ENCODE assay signal across 7 cellular contexts in genomic region chr18:63342206-63342605, GRCh38. TPM values are rescaled to one million over a fixed set of nuclear protein-coding genes. Genes with fewer than 3 reads are reported as not detected.
DNase-seq lines count a peak whose midpoint lies in the region; ATAC-seq and TF ChIP-seq lines count a peak whose summit lies in the region.

No MANE protein-coding gene starts in this region.

- H3K9me3 ChIP-seq in gastroesophageal sphincter = no peaks in the 10 kb centered on the region

- H3K4me1 ChIP-seq in gastroesophageal sphincter = peaks cover 0 to 37% (median 3%) of the 10 kb centered on the region in 3 donors

- peak; percentile 61 for DNase-seq in GM12865 (ENCODE audit: low read depth)
- peak; percentile 11 for DNase-seq in UCSD-AML1 (lab: John Stamatoyannopoulos, UW; ENCODE audit: unreplicated experiment)
- peak; percentile 14 for DNase-seq in stimulated activated CD4-positive, alpha-beta T cell treated with anti-CD3 and anti-CD28 coated beads, Interleukin-4, amount 100 ng/mL, for 24 hours
- DNase-seq in 8988T = no peak

- H3K27ac ChIP-seq in gastroesophageal sphincter = no peak overlapping the region

- peak; percentile 67 for TF ChIP-seq CTCF in GM12865 (IDR thresholded peaks at IDR 0.05; ENCODE audit: insufficient read depth, low read depth, low read length, missing control alignments)
- peak; percentile 8 to 39 (median 20) for TF ChIP-seq CTCF in gastroesophageal sphincter (IDR thresholded peaks at IDR 0.05)

- TF ChIP-seq POLR2A in gastroesophageal sphincter (IDR thresholded peaks at IDR 0.05) = no peak

- H3K4me3 ChIP-seq in GM12865 (ENCODE audit: low read depth, low read length) = no peak overlapping the region
- no peak overlapping the region for H3K4me3 ChIP-seq in gastroesophageal sphincter

- WGBS in gastroesophageal sphincter (ENCODE audit: low coverage in 1 of 2), 2 donors = 31 to 42% methylated on average over 4 to 5 of the region's 5 CpGs

- peaks cover 0 to 97% of the 10 kb centered on the region in 2 donors for H3K36me3 ChIP-seq in gastroesophageal sphincter

- no peak for TF ChIP-seq EP300 in gastroesophageal sphincter (IDR thresholded peaks at IDR 0.05)

- ATAC-seq in HG03095 (IDR thresholded peaks at IDR 0.05; ENCODE audit: unreplicated experiment) (peak; percentile 57), gastroesophageal sphincter (no peak), GM18868 (IDR thresholded peaks at IDR 0.05; ENCODE audit: unreplicated experiment) (no peak)

- H3K27me3 ChIP-seq in gastroesophageal sphincter = no peaks in the 10 kb centered on the region

RNA-seq across cellular contexts. Expression of gene BCL2, which starts 22.6 kb away (rescaled TPM):
- total RNA-seq in gastroesophageal sphincter = 10 to 100 TPM; 31.2 to 41.7 (median 32.7) TPM

RNA-seq across cellular contexts. Expression of gene KDSR, which starts 24.8 kb away (rescaled TPM):
- total RNA-seq in gastroesophageal sphincter = 10 to 100 TPM; 36.9 to 67.3 (median 51.2) TPM
